ENCODE assay signal across 25 cellular contexts in genomic region chr9:942805-943580, GRCh38. TPM values are rescaled to one million over a fixed set of nuclear protein-coding genes. Genes with fewer than 3 reads are reported as not detected.
A peak's percentile ranks its signal among the peaks of the same experiment; 100 is the strongest.
DNase-seq lines count a peak whose midpoint lies in the region; ATAC-seq, FAIRE-seq and TF ChIP-seq lines count a peak whose summit lies in the region.
"Had no signal": no experiment of that assay in that cellular context is flagged by ENCODE, and none has a peak within 500 bp of the region (broad histone marks: within the 10 kb centered on the region; RNA-seq: fewer than 3 reads in every experiment).

No MANE protein-coding gene starts in this region.

- no peak overlapping the region for H3K14ac ChIP-seq in H1 (ENCODE audit: insufficient read length)

- H3K27me3 Mint-ChIP-seq in stimulated activated naive CD8-positive, alpha-beta T cell treated with anti-CD3 and anti-CD28 coated beads, Interleukin-15, amount 100 ng/mL, for 72 hours: peaks cover 47% of the 10 kb centered on the region

- peak in 1 of 2 donors; percentile 2 for DNase-seq in stimulated activated naive CD8-positive, alpha-beta T cell treated with anti-CD3 and anti-CD28 coated beads, Interleukin-15, amount 100 ng/mL, for 72 hours
- DNase-seq in stimulated activated naive CD8-positive, alpha-beta T cell treated with anti-CD3 and anti-CD28 coated beads, Interleukin-15, Interleukin-2, amounts not matched to agents 100 U/mL and 50 U/mL, for 24 hours: no peak
- peak; percentile 46 for DNase-seq in NCI-H345 (lab: John Stamatoyannopoulos, UW)
- no peak for DNase-seq in H1 (ENCODE audit: low read depth in 1 of 2, low spot score in 2 of 2)
- peak; percentile 7 for DNase-seq in urothelium cell line (ENCODE audit: low spot score)
- no peak for DNase-seq in stomach
- DNase-seq in sigmoid colon: no peak
- DNase-seq: activated CD4-positive, alpha-beta T cell treated with anti-CD3 and anti-CD28 coated beads, Interleukin-2, amount 10 ng/mL, durations not matched to agents 7 days and 5 days; erythroblast; foreskin fibroblast; GDM1; lower lobe of right lung; NCI-H1092 treated with DMSO at 0.1 percent for 48 hours; Peyer's patch; T-helper 2 cell had no signal

- no peak for TF ChIP-seq RAD21 in H1 (IDR thresholded peaks at IDR 0.05 in 1 of 2, conservative IDR thresholded peaks at IDR 0.05 in 1 of 2; ENCODE audit: low read depth in 2 of 2, low read length in 2 of 2)

- no peak overlapping the region for H4K8ac ChIP-seq in H1 (ENCODE audit: extremely low read depth, insufficient read depth, low read length)

- H2BK15ac ChIP-seq in H1 (ENCODE audit: low read length): no peak overlapping the region

- H3K4me1 Mint-ChIP-seq in stimulated activated naive CD8-positive, alpha-beta T cell treated with anti-CD3 and anti-CD28 coated beads, Interleukin-15, amount 100 ng/mL, for 72 hours: peaks cover 6% of the 10 kb centered on the region
- H3K4me1 Mint-ChIP-seq: activated CD4-positive, alpha-beta T cell treated with anti-CD3 and anti-CD28 coated beads, Interleukin-2, amount 10 ng/mL, durations not matched to agents 7 days and 5 days; stimulated activated memory B cell treated with anti-CD40 and anti-IgM and Interleukin-4, amounts not matched to agents 10 μg/mL and 1 μg/mL and 100 μg/mL, for 72 hours had no signal

- no peaks in the 10 kb centered on the region for H3K79me1 ChIP-seq in H1 (ENCODE audit: low read depth, low read length)

- no peak for TF ChIP-seq CTCF in H1 (IDR thresholded peaks at IDR 0.05; ENCODE audit: control extremely low read depth in 1 of 3, insufficient read depth in 1 of 3, low read depth in 1 of 3, low read length in 3 of 3)
- no peak for TF ChIP-seq CTCF in stomach (IDR thresholded peaks at IDR 0.05)
- TF ChIP-seq CTCF in sigmoid colon (IDR thresholded peaks at IDR 0.05): no peak

- no peaks in the 10 kb centered on the region for H3K23me2 ChIP-seq in H1 (ENCODE audit: low read depth, low read length)

- no peak overlapping the region for H4K5ac ChIP-seq in H1 (ENCODE audit: insufficient read length, low read depth, low read length)

- no peak for TF ChIP-seq EP300 in H1 (IDR thresholded peaks at IDR 0.05; ENCODE audit: borderline replicate concordance in 1 of 2, low read depth in 2 of 2, low read length in 2 of 2)
- TF ChIP-seq EP300 in stomach (IDR thresholded peaks at IDR 0.05): no peak
- no peak for TF ChIP-seq EP300 in sigmoid colon (IDR thresholded peaks at IDR 0.05)

- peak; percentile 43 for ATAC-seq in stimulated activated naive CD8-positive, alpha-beta T cell treated with anti-CD3 and anti-CD28 coated beads, Interleukin-15, amount 100 ng/mL, for 72 hours
- no peak for ATAC-seq in stimulated activated naive CD8-positive, alpha-beta T cell treated with anti-CD3 and anti-CD28 coated beads, Interleukin-15, Interleukin-2, amounts not matched to agents 100 U/mL and 50 U/mL, for 24 hours
- ATAC-seq in GM21717 (IDR thresholded peaks at IDR 0.05; ENCODE audit: unreplicated experiment): no peak
- ATAC-seq: lower lobe of right lung; stimulated activated memory B cell treated with anti-CD40 and anti-IgM and Interleukin-4, amounts not matched to agents 10 μg/mL and 1 μg/mL and 100 μg/mL, for 72 hours had no signal

- no peak overlapping the region for H2BK20ac ChIP-seq in H1 (ENCODE audit: low read length)

- no peak overlapping the region for H3K56ac ChIP-seq in H1 (replicated peaks; ENCODE audit: insufficient read length, low read depth, low read length)

- H3K4me1 ChIP-seq in H1 (replicated peaks in 1 of 4; ENCODE audit: control insufficient read depth in 3 of 4, insufficient read depth in 4 of 4, low read length in 3 of 4) (peaks cover 0 to 1% (median 0%) of the 10 kb centered on the region in 4 experiments; a peak in 1 of 7 replicates), stomach (no peaks in the 10 kb centered on the region), sigmoid colon (no peaks in the 10 kb centered on the region)
- H3K4me1 ChIP-seq: lower lobe of right lung, Peyer's patch, prostate gland had no signal

- POLR2A ChIA-PET in H1 (lab: Charles Lee; ENCODE audit: partially characterized antibody): no interaction called here

- no peak overlapping the region for H3K18ac ChIP-seq in H1 (ENCODE audit: extremely low read depth, low read length)

- no peak for FAIRE-seq in H1 (lab: Jason Lieb, UNC)
- no peak for FAIRE-seq in urothelium cell line (lab: Jason Lieb, UNC)
- FAIRE-seq: D721Med, GM12891, islet of Langerhans had no signal

- H2AK5ac ChIP-seq in H1 (ENCODE audit: low read depth, low read length): no peak overlapping the region

- 82% methylated on average over 6 of the region's 6 CpGs; no CpG with 5 or more reads in 1 of the 2 experiments for WGBS in H1 (ENCODE audit: extremely low coverage in 1 of 2, insufficient coverage in 1 of 2, insufficient read length in 1 of 2, insufficient replicate concordance in 2 of 2, low coverage in 1 of 2, low lambda C conversion rate in 2 of 2, missing lambda C conversion rate in 1 of 2), 2 experiments
- whole genome bisulfite sequencing in stomach, 5 donors: 40 to 52% (median 44%) methylated on average over 6 of the region's 6 CpGs
- WGBS in sigmoid colon, 2 donors: 45 to 62% methylated on average over 6 of the region's 6 CpGs

- no peak overlapping the region for H2BK5ac ChIP-seq in H1 (ENCODE audit: low read depth, low read length)

- no peak overlapping the region for H3K4me3 Mint-ChIP-seq in stimulated activated naive CD8-positive, alpha-beta T cell treated with anti-CD3 and anti-CD28 coated beads, Interleukin-15, amount 100 ng/mL, for 72 hours
- H3K4me3 Mint-ChIP-seq: activated CD4-positive, alpha-beta T cell treated with anti-CD3 and anti-CD28 coated beads, Interleukin-2, amount 10 ng/mL, durations not matched to agents 7 days and 5 days; stimulated activated memory B cell treated with anti-CD40 and anti-IgM and Interleukin-4, amounts not matched to agents 10 μg/mL and 1 μg/mL and 100 μg/mL, for 72 hours had no signal

- H3K79me2 ChIP-seq in H1 (ENCODE audit: control insufficient read depth in 1 of 2, insufficient read depth in 2 of 2, low read length in 2 of 2): no peaks in the 10 kb centered on the region

- peaks cover 5 to 10% of the 10 kb centered on the region in 2 donors for H3K9me3 Mint-ChIP-seq in stimulated activated naive CD8-positive, alpha-beta T cell treated with anti-CD3 and anti-CD28 coated beads, Interleukin-15, amount 100 ng/mL, for 72 hours
- H3K9me3 Mint-ChIP-seq: activated CD4-positive, alpha-beta T cell treated with anti-CD3 and anti-CD28 coated beads, Interleukin-2, amount 10 ng/mL, durations not matched to agents 7 days and 5 days had no signal

- H3K4me3 ChIP-seq in H1 (ENCODE audit: extremely low read depth in 1 of 4, insufficient read depth in 2 of 4, low read depth in 3 of 4, low read length in 4 of 4) (no peak overlapping the region), stomach (no peak overlapping the region), sigmoid colon (no peak overlapping the region)
- H3K4me3 ChIP-seq: lower lobe of right lung, Peyer's patch, prostate gland had no signal

- H4K20me1 ChIP-seq in H1 (replicated peaks in 1 of 2; ENCODE audit: control insufficient read depth in 1 of 2, insufficient read depth in 2 of 2, low read length in 2 of 2): no peaks in the 10 kb centered on the region

- H3K36me3 ChIP-seq in H1 (ENCODE audit: control insufficient read depth in 2 of 4, insufficient read depth in 4 of 4, low read length in 3 of 4) (no peaks in the 10 kb centered on the region), stomach (no peaks in the 10 kb centered on the region), sigmoid colon (no peaks in the 10 kb centered on the region)
- H3K36me3 ChIP-seq: lower lobe of right lung, Peyer's patch, prostate gland had no signal

- no peak overlapping the region for H3K4me2 ChIP-seq in H1 (ENCODE audit: insufficient read depth in 1 of 2, low read depth in 2 of 2, low read length in 2 of 2)

- no peak for TF ChIP-seq POLR2A in H1 (IDR thresholded peaks at IDR 0.05; ENCODE audit: control extremely low read depth in 1 of 2, low read depth in 2 of 2, low read length in 2 of 2)
- no peak for TF ChIP-seq POLR2A in stomach (IDR thresholded peaks at IDR 0.05)
- no peak for TF ChIP-seq POLR2A in sigmoid colon (IDR thresholded peaks at IDR 0.05)

- no peak overlapping the region for H3K27ac ChIP-seq in H1 (ENCODE audit: low read depth, low read length)
- H3K27ac ChIP-seq in stomach: no peak overlapping the region
- no peak overlapping the region for H3K27ac ChIP-seq in sigmoid colon
- H3K27ac ChIP-seq: C4-2B, lower lobe of right lung, Peyer's patch, prostate gland had no signal

- no peak overlapping the region for H3K9ac ChIP-seq in H1 (replicated peaks in 1 of 4; ENCODE audit: extremely low read depth in 1 of 4, low read depth in 3 of 4, low read length in 3 of 4)

- no peak overlapping the region for H2AFZ ChIP-seq in H1 (ENCODE audit: low read length)

- H3K27me3 ChIP-seq in H1 (replicated peaks in 1 of 4; ENCODE audit: control insufficient read depth in 3 of 4, extremely low read depth in 1 of 4, insufficient read depth in 3 of 4, low read length in 3 of 4): no peaks in the 10 kb centered on the region
- H3K27me3 ChIP-seq in stomach: peaks cover 0 to 64% (median 19%) of the 10 kb centered on the region in 3 donors
- H3K27me3 ChIP-seq in sigmoid colon: peaks cover 0 to 38% (median 3%) of the 10 kb centered on the region in 3 donors
- H3K27me3 ChIP-seq: Peyer's patch had no signal

- H2BK120ac ChIP-seq in H1 (replicated peaks; ENCODE audit: low read depth, low read length): no peak overlapping the region

- no peak overlapping the region for H4K91ac ChIP-seq in H1 (replicated peaks; ENCODE audit: insufficient read length, low read length)

- intact Hi-C loops in stomach (cut with DNase I; ENCODE audit: low total_unique reads): no loop called here
- intact Hi-C loops in sigmoid colon (cut with DNase I): no loop called here

- H2BK12ac ChIP-seq in H1 (ENCODE audit: low read depth, low read length): no peak overlapping the region

- H3K23ac ChIP-seq in H1 (ENCODE audit: insufficient read length): no peak overlapping the region

- H3K4ac ChIP-seq in H1 (replicated peaks; ENCODE audit: insufficient read length, low read depth, low read length): no peak overlapping the region

- CTCF ChIA-PET in H1 (lab: Charles Lee; ENCODE audit: partially characterized antibody): no interaction called here

- no peak overlapping the region for H3K27ac Mint-ChIP-seq in stimulated activated naive CD8-positive, alpha-beta T cell treated with anti-CD3 and anti-CD28 coated beads, Interleukin-15, amount 100 ng/mL, for 72 hours
- H3K27ac Mint-ChIP-seq: activated CD4-positive, alpha-beta T cell treated with anti-CD3 and anti-CD28 coated beads, Interleukin-2, amount 10 ng/mL, durations not matched to agents 7 days and 5 days; activated T-helper 2 cell treated with anti-CD3 and anti-CD28 coated beads, Interferon-gamma antibody, Interleukin-2, Interleukin-4, amounts not matched to agents 10 μg/mL and 5 μg/mL and 100 μg/mL, durations not matched to agents 14 hours and 24 hours and 36 hours; stimulated activated memory B cell treated with anti-CD40 and anti-IgM and Interleukin-4, amounts not matched to agents 10 μg/mL and 1 μg/mL and 100 μg/mL, for 72 hours had no signal

- H3K9me3 ChIP-seq in H1 (ENCODE audit: insufficient read depth in 2 of 2, low read depth in 1 of 2, low read length in 1 of 2): no peaks in the 10 kb centered on the region; a peak in 2 of 4 replicates
- H3K9me3 ChIP-seq in stomach: peaks cover 0 to 21% (median 11%) of the 10 kb centered on the region in 4 donors
- H3K9me3 ChIP-seq in sigmoid colon: no peaks in the 10 kb centered on the region
- H3K9me3 ChIP-seq: lower lobe of right lung, Peyer's patch, prostate gland had no signal

RNA-seq across cellular contexts. Expression of gene DMRT3, which starts 33.5 kb away (rescaled TPM):
- not detected in 2 replicates for total RNA-seq in H1 (2021; fragmentation: NEBNext Ultra II Directional; extraction: Animal tissue kit (Norgen Biotek cat#: 25700))
- 0.05 TPM in 1 of 2 replicates, not detected in the other for polyA plus RNA-seq in H1 (2011; rRNA removed)
- polyA plus RNA-seq in H1 (2011; cell fraction: cytosol; rRNA removed): 0.03 TPM
- polyA plus RNA-seq in H1 (2011; cell fraction: nucleus; rRNA removed): 0.06 TPM
- 0.08 TPM in 2 of 4 replicates, not detected in the others for polyA plus RNA-seq in H1 (2012, experiment 1 of 2)
- not detected for polyA plus RNA-seq in H1 (2012, experiment 2 of 2)
- polyA plus RNA-seq in H1 (2013, experiment 1 of 2): not detected
- polyA plus RNA-seq in H1 (2013, experiment 2 of 2): not detected
- not detected in 2 replicates for polyA minus RNA-seq in H1 (2011; rRNA and poly(A)+ RNA removed)
- polyA minus RNA-seq in H1 (2011; cell fraction: cytosol; rRNA and poly(A)+ RNA removed): not detected
- not detected for polyA minus RNA-seq in H1 (2011; cell fraction: nucleus; rRNA and poly(A)+ RNA removed)
- total RNA-seq in stomach: not detected
- polyA plus RNA-seq in stomach: under 1 TPM in 1 of 3 donors, not detected in 2; 0.35 TPM
- not detected for total RNA-seq in sigmoid colon
- not detected for polyA plus RNA-seq in sigmoid colon
- total RNA-seq: activated CD4-positive, alpha-beta T cell treated with anti-CD3 and anti-CD28 coated beads, Interleukin-2, amount 10 ng/mL, durations not matched to agents 7 days and 5 days; activated T-helper 2 cell treated with anti-CD3 and anti-CD28 coated beads, Interferon-gamma antibody, Interleukin-2, Interleukin-4, amounts not matched to agents 10 μg/mL and 5 μg/mL and 100 μg/mL, durations not matched to agents 14 hours and 24 hours and 36 hours; cerebellum; LHCN-M2; Peyer's patch had no signal

Comparison
In these comparisons a context has a peak if more than half of its experiments do, and no peak if none do; other contexts are left out.
1. DNase-seq: peak in NCI-H345 (single experiment) and urothelium cell line (single experiment); none in stimulated activated naive CD8-positive, alpha-beta T cell treated with anti-CD3 and anti-CD28 coated beads, Interleukin-15, Interleukin-2, amounts not matched to agents 100 U/mL and 50 U/mL, for 24 hours (single experiment), H1 (0 of 2), stomach (single experiment) and sigmoid colon (single experiment).